Comparison of ENCODE assay signal across 1 cellular context in genomic region chr22:31211862-31212730, GRCh38.
TF ChIP-seq lines count a peak whose summit lies in the region.

TSS of gene LIMK2 (plus strand) at chr22:31212298. CDS start at chr22:31212409, 111 bp downstream.

TF ChIP-seq in HepG2, 621 proteins besides CTCF, POLR2A, EP300 and RAD21 (continued from another document and continues in another):
- peak; percentile 59; the same call in 1 of the 2 replicates for TF ChIP-seq ZNF280B (CRISPR knock-in tag; IDR thresholded peaks at IDR 0.05; ENCODE audit: borderline replicate concordance)
- TF ChIP-seq MBNL3 (CRISPR knock-in tag; conservative IDR thresholded peaks at IDR 0.05) = no peak
- no peak for TF ChIP-seq ZNF281 (CRISPR knock-in tag; IDR thresholded peaks at IDR 0.05; ENCODE audit: borderline replicate concordance)
- 0 out of 2 replicates have a peak, but pooled peaks have one; percentile 24 for TF ChIP-seq ZNF543 (CRISPR knock-in tag; IDR thresholded peaks at IDR 0.05)
- peak; percentile 79; the same call in 1 of the 2 replicates for TF ChIP-seq FOXC1 (CRISPR knock-in tag; IDR thresholded peaks at IDR 0.05; ENCODE audit: borderline replicate concordance)
- no peak for TF ChIP-seq ONECUT2 (CRISPR knock-in tag; IDR thresholded peaks at IDR 0.05)
- 0 out of 2 replicates have a peak, but pooled peaks have one; percentile 39 for TF ChIP-seq ZNF891 (CRISPR knock-in tag; IDR thresholded peaks at IDR 0.05)
- TF ChIP-seq REPIN1 (CRISPR knock-in tag; IDR thresholded peaks at IDR 0.05; ENCODE audit: borderline replicate concordance, low read depth) = 0 out of 2 replicates have a peak, but pooled peaks have one; percentile 26
- TF ChIP-seq ZNF468 (CRISPR knock-in tag; IDR thresholded peaks at IDR 0.05) = no peak
- TF ChIP-seq POLR2AphosphoS2 (IDR thresholded peaks at IDR 0.05; ENCODE audit: low read depth, low read length) = no peak
- 0 out of 2 replicates have a peak, but pooled peaks have one; percentile 43 for TF ChIP-seq KDM1A (CRISPR knock-in tag; IDR thresholded peaks at IDR 0.05)
- no peak for TF ChIP-seq GABPA (IDR thresholded peaks at IDR 0.05; ENCODE audit: low read depth, low read length)
- peak; percentile 78 for TF ChIP-seq GABPA (CRISPR knock-in tag; IDR thresholded peaks at IDR 0.05; ENCODE audit: low read depth)
- TF ChIP-seq BCL3 (CRISPR knock-in tag; IDR thresholded peaks at IDR 0.05) = peak; percentile 39; the same call in 1 of the 2 replicates
- peak; percentile 49; the same call in 1 of the 2 replicates for TF ChIP-seq ZFY (CRISPR knock-in tag; IDR thresholded peaks at IDR 0.05)
- TF ChIP-seq PHF5A (CRISPR knock-in tag; IDR thresholded peaks at IDR 0.05; ENCODE audit: low read depth, unreplicated experiment) = no peak
- TF ChIP-seq BHLHE40 (IDR thresholded peaks at IDR 0.05; ENCODE audit: low read length) = 0 out of 2 replicates have a peak, but pooled peaks have one; percentile 21
- TF ChIP-seq ISL2 (CRISPR knock-in tag; IDR thresholded peaks at IDR 0.05) = peak; percentile 32; the same call in 1 of the 2 replicates
- no peak; the same call in 1 of the 2 replicates for TF ChIP-seq ZC3H13 (CRISPR knock-in tag; IDR thresholded peaks at IDR 0.05)
- TF ChIP-seq ZNF430 (CRISPR knock-in tag; IDR thresholded peaks at IDR 0.05) = no peak
- 0 out of 2 replicates have a peak, but pooled peaks have one; percentile 4 for TF ChIP-seq RERE (CRISPR knock-in tag; IDR thresholded peaks at IDR 0.05; ENCODE audit: low read depth)
- peak; percentile 77 for TF ChIP-seq KDM5A (IDR thresholded peaks at IDR 0.05; ENCODE audit: borderline replicate concordance, low read length)
- peak; percentile 45; the same call in 1 of the 2 replicates for TF ChIP-seq POGZ (CRISPR knock-in tag; IDR thresholded peaks at IDR 0.05)
- TF ChIP-seq ZUFSP (CRISPR knock-in tag; IDR thresholded peaks at IDR 0.05; ENCODE audit: borderline replicate concordance) = no peak
- TF ChIP-seq ZNF326 (CRISPR knock-in tag; IDR thresholded peaks at IDR 0.05; ENCODE audit: borderline replicate concordance) = no peak
- peak; percentile 50; the same call in 1 of the 2 replicates for TF ChIP-seq ZNF746 (CRISPR knock-in tag; IDR thresholded peaks at IDR 0.05)
- 0 out of 2 replicates have a peak, but pooled peaks have one; percentile 43 for TF ChIP-seq ZNF33B (CRISPR knock-in tag; IDR thresholded peaks at IDR 0.05)
- TF ChIP-seq ARID2 (CRISPR knock-in tag; IDR thresholded peaks at IDR 0.05; ENCODE audit: borderline replicate concordance) = peak; percentile 97
- TF ChIP-seq ZMYM3 (CRISPR knock-in tag; IDR thresholded peaks at IDR 0.05) = peak; percentile 54; the same call in 1 of the 2 replicates
- peak in 1 of 2 experiments; percentile 43; a peak in 1 of 4 replicates for TF ChIP-seq REST (IDR thresholded peaks at IDR 0.05; ENCODE audit: borderline replicate concordance in 1 of 2, low read depth in 1 of 2, low read length in 2 of 2)
- peak; percentile 66; the same call in 1 of the 2 replicates for TF ChIP-seq ZSCAN21 (CRISPR knock-in tag; IDR thresholded peaks at IDR 0.05; ENCODE audit: borderline replicate concordance)
- TF ChIP-seq ASH2L (IDR thresholded peaks at IDR 0.05; ENCODE audit: insufficient read length, low read depth, low read length) = peak; percentile 65
- TF ChIP-seq ZNF709 (CRISPR knock-in tag; IDR thresholded peaks at IDR 0.05) = peak; percentile 85
- peak; percentile 38; the same call in 1 of the 2 replicates for TF ChIP-seq ARHGAP35 (CRISPR knock-in tag; IDR thresholded peaks at IDR 0.05; ENCODE audit: borderline replicate concordance)
- TF ChIP-seq PPARG (CRISPR knock-in tag; conservative IDR thresholded peaks at IDR 0.05) = no peak; the same call in 1 of the 2 replicates
- peak; percentile 62; the same call in 1 of the 2 replicates for TF ChIP-seq PITX1 (CRISPR knock-in tag; IDR thresholded peaks at IDR 0.05)
- TF ChIP-seq ZNF589 (CRISPR knock-in tag; conservative IDR thresholded peaks at IDR 0.05) = peak; percentile 55; the same call in 1 of the 2 replicates
- no peak for TF ChIP-seq PHB2 (IDR thresholded peaks at IDR 0.05; ENCODE audit: partially characterized antibody)
- TF ChIP-seq BATF2 (CRISPR knock-in tag; IDR thresholded peaks at IDR 0.05) = no peak
- TF ChIP-seq MAZ (IDR thresholded peaks at IDR 0.05; ENCODE audit: borderline replicate concordance, low read depth, low read length) = peak; percentile 92
- peak; percentile 89 for TF ChIP-seq MAZ (CRISPR knock-in tag; IDR thresholded peaks at IDR 0.05; ENCODE audit: low read depth)
- peak; percentile 79 for TF ChIP-seq POLR2AphosphoS5 (IDR thresholded peaks at IDR 0.05; ENCODE audit: low read depth, low read length)
- TF ChIP-seq GATAD1 (CRISPR knock-in tag; IDR thresholded peaks at IDR 0.05) = peak; percentile 87
- no peak for TF ChIP-seq RBAK (CRISPR knock-in tag; IDR thresholded peaks at IDR 0.05)
- TF ChIP-seq YY1 (IDR thresholded peaks at IDR 0.05; ENCODE audit: insufficient read depth, insufficient replicate concordance, low read depth, low read length) = peak; percentile 60
- 0 out of 2 replicates have a peak, but pooled peaks have one; percentile 10 for TF ChIP-seq ZNF777 (CRISPR knock-in tag; IDR thresholded peaks at IDR 0.05)
- TF ChIP-seq JUNB (CRISPR knock-in tag; IDR thresholded peaks at IDR 0.05; ENCODE audit: borderline replicate concordance) = no peak
- TF ChIP-seq FOXK1 (CRISPR knock-in tag; IDR thresholded peaks at IDR 0.05; ENCODE audit: borderline replicate concordance, low read depth) = peak; percentile 42; the same call in 1 of the 2 replicates
- TF ChIP-seq ELF3 (CRISPR knock-in tag; IDR thresholded peaks at IDR 0.05) = 0 out of 2 replicates have a peak, but pooled peaks have one; percentile 25
- peak; percentile 58; the same call in 1 of the 2 replicates for TF ChIP-seq KDM4B (CRISPR knock-in tag; IDR thresholded peaks at IDR 0.05)
- 0 out of 2 replicates have a peak, but pooled peaks have one; percentile 39 for TF ChIP-seq ZNF678 (CRISPR knock-in tag; IDR thresholded peaks at IDR 0.05)
